7 cellular contexts compared by ENCODE assay signal in the genomic region with DNA sequence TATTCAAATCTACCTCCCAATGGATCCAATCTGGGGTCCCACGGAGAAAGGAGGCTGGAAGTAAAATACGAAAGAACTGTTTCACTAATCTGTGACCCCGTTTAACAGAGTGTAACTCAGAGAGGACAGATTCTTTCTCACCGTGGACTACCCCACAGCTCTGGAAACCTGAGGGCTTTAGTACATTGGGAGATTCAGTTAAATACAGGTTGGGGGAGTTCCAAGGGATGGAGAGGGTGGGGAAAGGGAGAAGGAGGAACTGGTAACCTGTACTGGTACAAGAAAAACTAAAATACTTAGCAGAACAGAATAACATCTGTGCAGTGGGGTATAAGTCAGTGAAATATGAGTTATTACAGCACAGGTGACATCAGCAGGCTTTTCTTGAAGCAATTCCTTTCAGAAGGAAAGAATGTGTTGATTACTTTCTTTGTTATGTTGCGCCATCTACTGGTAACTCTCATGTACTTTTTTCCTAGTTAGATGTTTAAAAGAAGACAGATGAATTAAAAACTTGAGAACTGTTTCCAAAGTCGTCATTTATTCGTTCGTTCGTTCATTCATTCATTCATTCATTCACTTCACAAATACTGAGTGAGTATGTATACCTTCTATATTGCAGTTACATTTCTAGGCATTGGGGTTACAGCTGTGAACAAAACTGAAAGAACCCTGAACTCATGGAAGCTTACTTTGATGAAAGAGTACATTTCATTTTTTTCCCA. TPM values are rescaled to one million over a fixed set of nuclear protein-coding genes. Genes with fewer than 3 reads are reported as not detected.
A peak's percentile ranks its signal among the peaks of the same experiment; 100 is the strongest.
DNase-seq lines count a peak whose midpoint lies in the region; ATAC-seq, FAIRE-seq and TF ChIP-seq lines count a peak whose summit lies in the region.

No MANE protein-coding gene starts in this region.

- FAIRE-seq in RCC 7860 (lab: Jason Lieb, UNC) = peak; percentile 92
- FAIRE-seq in H1 (lab: Jason Lieb, UNC) = peak; percentile 80

- peaks cover 13% of the 10 kb centered on the region for H3K36me3 Mint-ChIP-seq in mesothelial cell of epicardium

- WGBS in H1 (ENCODE audit: extremely low coverage in 1 of 2, insufficient coverage in 1 of 2, insufficient read length in 1 of 2, insufficient replicate concordance in 2 of 2, low coverage in 1 of 2, low lambda C conversion rate in 2 of 2, missing lambda C conversion rate in 1 of 2), 2 experiments = 23% methylated on average over 9 of the region's 9 CpGs; no CpG with 5 or more reads in 1 of the 2 experiments

- no peak overlapping the region for H2BK12ac ChIP-seq in H1 (ENCODE audit: low read depth, low read length)

- H3K56ac ChIP-seq in H1 (replicated peaks; ENCODE audit: insufficient read length, low read depth, low read length) = no peak overlapping the region

- H4K20me1 ChIP-seq in Loucy (ENCODE audit: insufficient read depth, low read length, poor library complexity, severe bottlenecking) (no peaks in the 10 kb centered on the region), H1 (replicated peaks in 1 of 2; ENCODE audit: control insufficient read depth in 1 of 2, insufficient read depth in 2 of 2, low read length in 2 of 2) (no peaks in the 10 kb centered on the region)

- peaks cover 3% of the 10 kb centered on the region; the same call in 1 of the 2 replicates for H3K9me3 ChIP-seq in Loucy (ENCODE audit: insufficient read depth, low read depth, low read length)
- H3K9me3 ChIP-seq in H1 (ENCODE audit: insufficient read depth in 2 of 2, low read depth in 1 of 2, low read length in 1 of 2) = no peaks in the 10 kb centered on the region

- H3K4me2 ChIP-seq in Loucy (ENCODE audit: low read depth, low read length, poor library complexity, severe bottlenecking) (peak overlapping the region; percentile 43), H1 (ENCODE audit: insufficient read depth in 1 of 2, low read depth in 2 of 2, low read length in 2 of 2) (no peak overlapping the region)

- no peak overlapping the region for H3K18ac ChIP-seq in H1 (ENCODE audit: extremely low read depth, low read length)

- no peaks in the 10 kb centered on the region for H3K9me2 ChIP-seq in Loucy (replicated peaks; ENCODE audit: low read depth, low read length)

- H3K27ac ChIP-seq in H1 (ENCODE audit: low read depth, low read length) = no peak overlapping the region

- no peak overlapping the region for H4K5ac ChIP-seq in H1 (ENCODE audit: insufficient read length, low read depth, low read length)

- ATAC-seq in HG03280 (IDR thresholded peaks at IDR 0.05; ENCODE audit: unreplicated experiment) (no peak), GM18517 (IDR thresholded peaks at IDR 0.05; ENCODE audit: unreplicated experiment) (no peak)

- no peak overlapping the region for H2BK20ac ChIP-seq in H1 (ENCODE audit: low read length)

- H3K27me3 ChIP-seq in Loucy (ENCODE audit: insufficient read depth, low read length, poor library complexity, severe bottlenecking) (no peaks in the 10 kb centered on the region), H1 (replicated peaks in 1 of 4; ENCODE audit: control insufficient read depth in 3 of 4, extremely low read depth in 1 of 4, insufficient read depth in 3 of 4, low read length in 3 of 4) (no peaks in the 10 kb centered on the region)

- no peak overlapping the region for H3K4ac ChIP-seq in H1 (replicated peaks; ENCODE audit: insufficient read length, low read depth, low read length)

- peaks cover 7% of the 10 kb centered on the region for H3K4me1 Mint-ChIP-seq in mesothelial cell of epicardium

- no peaks in the 10 kb centered on the region for H3K79me1 ChIP-seq in H1 (ENCODE audit: low read depth, low read length)

- no peak overlapping the region for H4K91ac ChIP-seq in H1 (replicated peaks; ENCODE audit: insufficient read length, low read length)

- H3K36me3 ChIP-seq in Loucy (ENCODE audit: insufficient read depth, low read length) = no peaks in the 10 kb centered on the region
- H3K36me3 ChIP-seq in H1 (ENCODE audit: control insufficient read depth in 2 of 4, insufficient read depth in 4 of 4, low read length in 3 of 4) = no peaks in the 10 kb centered on the region

- POLR2A ChIA-PET in H1 (lab: Charles Lee; ENCODE audit: partially characterized antibody) = interaction anchor here (0.6 to 1.3 kb wide), 2 partner anchors 34 to 104 kb away, joined by 3 read pairs; no protein-coding TSS in a partner anchor

- no peak overlapping the region for H3K27ac Mint-ChIP-seq in mesothelial cell of epicardium

- peak; percentile 77 to 84 for TF ChIP-seq RAD21 in H1 (IDR thresholded peaks at IDR 0.05 in 1 of 2, conservative IDR thresholded peaks at IDR 0.05 in 1 of 2; ENCODE audit: low read depth in 2 of 2, low read length in 2 of 2)

- peak; percentile 79 for TF ChIP-seq CTCF in Loucy (conservative IDR thresholded peaks at IDR 0.05; ENCODE audit: low read length)
- peak in 2 of 3 experiments; percentile 49 to 61; a peak in 2 of 4 replicates for TF ChIP-seq CTCF in H1 (IDR thresholded peaks at IDR 0.05; ENCODE audit: control extremely low read depth in 1 of 3, insufficient read depth in 1 of 3, low read depth in 1 of 3, low read length in 3 of 3)
- TF ChIP-seq CTCF in mesothelial cell of epicardium (IDR thresholded peaks at IDR 0.05; ENCODE audit: unreplicated experiment) = peak; percentile 90

- H3K9me3 Mint-ChIP-seq in mesothelial cell of epicardium = peaks cover 17% of the 10 kb centered on the region

- no peak overlapping the region for H4K8ac ChIP-seq in H1 (ENCODE audit: extremely low read depth, insufficient read depth, low read length)

- CTCF ChIA-PET in H1 (lab: Charles Lee; ENCODE audit: partially characterized antibody) = interaction anchor here (0.7 to 7.9 kb wide), 40 partner anchors 10 to 350 kb away, joined by 3 to 197 read pairs (median 6); partner anchors contain the start of genes C5 and GSN

- no peak overlapping the region for H3K4me3 Mint-ChIP-seq in mesothelial cell of epicardium

- H3K23me2 ChIP-seq in H1 (ENCODE audit: low read depth, low read length) = no peaks in the 10 kb centered on the region

- H2BK15ac ChIP-seq in H1 (ENCODE audit: low read length) = no peak overlapping the region

- no peaks in the 10 kb centered on the region for H3F3A ChIP-seq in Loucy (ENCODE audit: low read depth)

- H3K79me2 ChIP-seq in Loucy (ENCODE audit: insufficient read depth, low read length) (no peaks in the 10 kb centered on the region), H1 (ENCODE audit: control insufficient read depth in 1 of 2, insufficient read depth in 2 of 2, low read length in 2 of 2) (no peaks in the 10 kb centered on the region)

- H3K4me3 ChIP-seq in Loucy (ENCODE audit: low read length, poor library complexity, severe bottlenecking) (no peak overlapping the region), H1 (ENCODE audit: extremely low read depth in 1 of 4, insufficient read depth in 2 of 4, low read depth in 3 of 4, low read length in 4 of 4) (no peak overlapping the region)

- no peak overlapping the region for H2BK5ac ChIP-seq in H1 (ENCODE audit: low read depth, low read length)

- DNase-seq in GF-D8 (lab: John Stamatoyannopoulos, UW) = peak; percentile 68
- DNase-seq in RCC 7860 (ENCODE audit: low spot score) = peak; percentile 71
- DNase-seq in H1 (ENCODE audit: low read depth in 1 of 2, low spot score in 2 of 2) = no peak
- no peak for DNase-seq in mesothelial cell of epicardium (ENCODE audit: low spot score in 2 of 2, unreplicated experiment in 2 of 2)

- H3K4me1 ChIP-seq in Loucy (ENCODE audit: insufficient read depth, low read length, poor library complexity, severe bottlenecking) = peaks cover 7% of the 10 kb centered on the region
- H3K4me1 ChIP-seq in H1 (replicated peaks in 1 of 4; ENCODE audit: control insufficient read depth in 3 of 4, insufficient read depth in 4 of 4, low read length in 3 of 4) = peaks cover 0 to 6% (median 0%) of the 10 kb centered on the region in 4 experiments; a peak in 1 of 7 replicates

- TF ChIP-seq POLR2A in H1 (IDR thresholded peaks at IDR 0.05; ENCODE audit: control extremely low read depth in 1 of 2, low read depth in 2 of 2, low read length in 2 of 2) = no peak

- peaks cover 2% of the 10 kb centered on the region for H3K27me3 Mint-ChIP-seq in mesothelial cell of epicardium (ENCODE audit: low read depth)

- no peak overlapping the region for H3K23ac ChIP-seq in H1 (ENCODE audit: insufficient read length)

- no peak overlapping the region for H2AK5ac ChIP-seq in H1 (ENCODE audit: low read depth, low read length)

- no peak overlapping the region for H3K14ac ChIP-seq in H1 (ENCODE audit: insufficient read length)

- H2BK120ac ChIP-seq in H1 (replicated peaks; ENCODE audit: low read depth, low read length) = no peak overlapping the region

- H3K9ac ChIP-seq in Loucy (ENCODE audit: low read depth, low read length, poor library complexity, severe bottlenecking) (no peak overlapping the region), H1 (replicated peaks in 1 of 4; ENCODE audit: extremely low read depth in 1 of 4, low read depth in 3 of 4, low read length in 3 of 4) (no peak overlapping the region)

- peak overlapping the region; percentile 47; the same call in 1 of the 2 replicates for H2AFZ ChIP-seq in Loucy (ENCODE audit: low read length)
- peak overlapping the region; percentile 60; the same call in 1 of the 2 replicates for H2AFZ ChIP-seq in H1 (ENCODE audit: low read length)

- TF ChIP-seq EP300 in H1 (IDR thresholded peaks at IDR 0.05; ENCODE audit: borderline replicate concordance in 1 of 2, low read depth in 2 of 2, low read length in 2 of 2) = no peak

TF ChIP-seq in H1, 55 proteins besides CTCF, POLR2A, EP300 and RAD21 (continues in another document):
- TF ChIP-seq SAP30 (IDR thresholded peaks at IDR 0.05; ENCODE audit: insufficient read depth, insufficient replicate concordance, low read length) = no peak
- no peak for TF ChIP-seq TAF7 (optimal IDR thresholded peaks at IDR 0.05; ENCODE audit: borderline replicate concordance, low read depth, low read length)
- no peak for TF ChIP-seq KDM1A (IDR thresholded peaks at IDR 0.05; ENCODE audit: borderline replicate concordance, low read length)

RNA-seq across cellular contexts. Expression of gene STOM, which starts 30.0 kb away (rescaled TPM):
- 58.1 and 60.4 TPM in 2 replicates for total RNA-seq in H1 (2021; fragmentation: NEBNext Ultra II Directional; extraction: Animal tissue kit (Norgen Biotek cat#: 25700))
- 20.5 and 25.2 TPM in 2 replicates for polyA plus RNA-seq in H1 (2011; rRNA removed)
- polyA plus RNA-seq in H1 (2011; cell fraction: cytosol; rRNA removed) = 30.4 TPM
- 10.9 TPM for polyA plus RNA-seq in H1 (2011; cell fraction: nucleus; rRNA removed)
- polyA plus RNA-seq in H1 (2012, experiment 1 of 2) = 18.9 to 25.1 TPM (median 22.1 TPM) in 4 replicates
- 10.1 TPM for polyA plus RNA-seq in H1 (2012, experiment 2 of 2)
- 22.8 TPM for polyA plus RNA-seq in H1 (2013, experiment 1 of 2)
- 32.2 TPM for polyA plus RNA-seq in H1 (2013, experiment 2 of 2)
- 23.4 and 25.4 TPM in 2 replicates for polyA minus RNA-seq in H1 (2011; rRNA and poly(A)+ RNA removed)
- polyA minus RNA-seq in H1 (2011; cell fraction: cytosol; rRNA and poly(A)+ RNA removed) = 29.1 TPM
- 14.4 TPM for polyA minus RNA-seq in H1 (2011; cell fraction: nucleus; rRNA and poly(A)+ RNA removed)
- 48.4 to 53.9 TPM (median 53.2 TPM) in 3 replicates for total RNA-seq in mesothelial cell of epicardium

Comparison
In these comparisons a context has a peak if more than half of its experiments do, and no peak if none do; other contexts are left out.
1. DNase-seq: peak in GF-D8 (single experiment) and RCC 7860 (single experiment); none in H1 (0 of 2) and mesothelial cell of epicardium (0 of 2).
2. Peak in every context shown above with its lines, with median percentiles within 50 percentile points of each other: CTCF ChIP-seq.